Comparison of ENCODE assay signal across 17 cellular contexts in genomic region chr17:80227666-80228065, GRCh38. TPM values are rescaled to one million over a fixed set of nuclear protein-coding genes. Genes with fewer than 3 reads are reported as not detected.
DNase-seq lines count a peak whose midpoint lies in the region; ATAC-seq lines count a peak whose summit lies in the region.
"Had no signal": no experiment of that assay in that cellular context is flagged by ENCODE, and none has a peak within 500 bp of the region (broad histone marks: within the 10 kb centered on the region; RNA-seq: fewer than 3 reads in every experiment).

No MANE protein-coding gene starts in this region.

- peak overlapping the region; percentile 81 for H2BK120ac ChIP-seq in neuronal stem cell (ENCODE audit: low read depth, low read length)

- no peak overlapping the region for H2AK5ac ChIP-seq in neuronal stem cell (ENCODE audit: low read depth, low read length)

- H2AFZ ChIP-seq in neuronal stem cell (ENCODE audit: low read length), result no peak overlapping the region

- H3K27me3 Mint-ChIP-seq in activated T-cell treated with anti-CD3 and anti-CD28 coated beads, Interleukin-2, amount 50 U/mL, for 4 hours (ENCODE audit: low read depth), result no peaks in the 10 kb centered on the region
- H3K27me3 Mint-ChIP-seq: CD4-positive, alpha-beta memory T cell had no signal

- peaks cover 2% of the 10 kb centered on the region for H3K79me1 ChIP-seq in neuronal stem cell (ENCODE audit: low read depth, low read length)

- no peak overlapping the region for H3K4ac ChIP-seq in neuronal stem cell (ENCODE audit: low read length)

- no peak overlapping the region for H4K8ac ChIP-seq in neuronal stem cell (ENCODE audit: low read depth, low read length)

- DNase-seq in left ventricle myocardium superior, result peak; percentile 20
- DNase-seq in cardiac septum (ENCODE audit: low spot score), result no peak
- peak; percentile 7 for DNase-seq in epidermal melanocyte (ENCODE audit: insufficient read length, low spot score)
- DNase-seq in neuronal stem cell (ENCODE audit: low spot score), result no peak
- no peak for DNase-seq in SW480 (ENCODE audit: low spot score)
- no peak for DNase-seq in activated T-cell treated with anti-CD3 and anti-CD28 coated beads, Interleukin-2, amount 50 U/mL, for 4 hours
- DNase-seq: Calu3; CD4-positive, alpha-beta memory T cell; COR-L47; DMS53; DMS79 treated with DMSO at 0.1 percent for 48 hours; GF-D8; GOT3; HFFc6 had no signal

- no peaks in the 10 kb centered on the region for H3K27me3 ChIP-seq in neuronal stem cell (ENCODE audit: control insufficient read depth in 3 of 3, insufficient read depth in 3 of 3, low read depth in 1 of 3, low read length in 3 of 3)

- no peak overlapping the region for H4K91ac ChIP-seq in neuronal stem cell (ENCODE audit: low read depth, low read length, poor library complexity)

- H3K18ac ChIP-seq in neuronal stem cell (ENCODE audit: low read length), result peak overlapping the region; percentile 64

- H3K23ac ChIP-seq in neuronal stem cell (ENCODE audit: low read depth, low read length, poor library complexity), result peak overlapping the region; percentile 73

- peaks cover 0 to 15% of the 10 kb centered on the region in 2 donors for H3K9me3 ChIP-seq in neuronal stem cell (replicated peaks in 1 of 2; ENCODE audit: control insufficient read depth in 2 of 2, insufficient read depth in 1 of 2, low read depth in 1 of 2, low read length in 2 of 2)

- no peak overlapping the region for H3K4me3 ChIP-seq in neuronal stem cell (ENCODE audit: low read length in 2 of 2)
- H3K4me3 ChIP-seq: HAP-1 had no signal

- no peak overlapping the region for H3K4me2 ChIP-seq in neuronal stem cell (ENCODE audit: insufficient read depth, low read length, poor library complexity, severe bottlenecking)

- WGBS in neuronal stem cell (ENCODE audit: extremely low coverage in 2 of 2, insufficient read length in 2 of 2, insufficient replicate concordance in 1 of 2), 2 donors, result no CpG with 5 or more reads among the region's 11 CpGs

- peaks cover 5 to 35% of the 10 kb centered on the region in 2 donors for H3K36me3 ChIP-seq in neuronal stem cell (replicated peaks in 1 of 2; ENCODE audit: control insufficient read depth in 2 of 2, insufficient read depth in 2 of 2, low read length in 2 of 2)
- H3K36me3 ChIP-seq: HAP-1 had no signal

- peaks cover 10% of the 10 kb centered on the region for H3K9me3 Mint-ChIP-seq in activated T-cell treated with anti-CD3 and anti-CD28 coated beads, Interleukin-2, amount 50 U/mL, for 4 hours

- H3K4me1 Mint-ChIP-seq in activated T-cell treated with anti-CD3 and anti-CD28 coated beads, Interleukin-2, amount 50 U/mL, for 4 hours (ENCODE audit: low read depth), result peaks cover 12% of the 10 kb centered on the region

- H2BK5ac ChIP-seq in neuronal stem cell (ENCODE audit: low read length), result peak overlapping the region; percentile 24

- no peak overlapping the region for H3K27ac ChIP-seq in neuronal stem cell (replicated peaks; ENCODE audit: low read length)

- H3K9ac ChIP-seq in neuronal stem cell (ENCODE audit: low read depth, low read length, poor library complexity), result peak overlapping the region; percentile 80

- ATAC-seq in left ventricle myocardium superior, result no peak
- no peak for ATAC-seq in activated T-cell treated with anti-CD3 and anti-CD28 coated beads, Interleukin-2, amount 50 U/mL, for 4 hours

- peak overlapping the region; percentile 79 for H3K14ac ChIP-seq in neuronal stem cell (ENCODE audit: low read length)

- no peak overlapping the region for H2BK15ac ChIP-seq in neuronal stem cell (ENCODE audit: low read length)

- H3K4me3 Mint-ChIP-seq in activated T-cell treated with anti-CD3 and anti-CD28 coated beads, Interleukin-2, amount 50 U/mL, for 4 hours, result no peak overlapping the region
- H3K4me3 Mint-ChIP-seq: CD4-positive, alpha-beta memory T cell; HFFc6 had no signal

- intact Hi-C loops in left ventricle myocardium superior (cut with micrococcal nuclease), result no loop called here
- intact Hi-C loops in cardiac septum (cut with DNase I), result no loop called here

- peaks cover 0 to 3% of the 10 kb centered on the region in 2 donors for H3K4me1 ChIP-seq in neuronal stem cell (ENCODE audit: control insufficient read depth in 2 of 2, insufficient read depth in 1 of 2, low read depth in 1 of 2, low read length in 2 of 2)
- H3K4me1 ChIP-seq: HAP-1 had no signal

- H2BK12ac ChIP-seq in neuronal stem cell (ENCODE audit: low read length), result no peak overlapping the region

- peaks cover 34% of the 10 kb centered on the region for H3K36me3 Mint-ChIP-seq in activated T-cell treated with anti-CD3 and anti-CD28 coated beads, Interleukin-2, amount 50 U/mL, for 4 hours (ENCODE audit: insufficient read depth)

RNA-seq across cellular contexts. Expression of gene SLC26A11, which starts 7.4 kb away (rescaled TPM):
- 10.6 TPM for total RNA-seq in left ventricle myocardium superior
- 8.3 TPM for total RNA-seq in cardiac septum
- polyA plus RNA-seq in neuronal stem cell (2013, experiment 1 of 2), result 14.4 TPM
- 14.7 TPM for polyA plus RNA-seq in neuronal stem cell (2013, experiment 2 of 2)
- 10 to 100 TPM; 15.8 to 16.5 (median 16.4) TPM for total RNA-seq in activated T-cell treated with anti-CD3 and anti-CD28 coated beads, Interleukin-2, amount 50 U/mL, for 4 hours

RNA-seq across cellular contexts. Expression of gene SGSH, which starts 7.5 kb away (rescaled TPM):
- total RNA-seq in left ventricle myocardium superior (11.4 TPM), cardiac septum (21.4 TPM)
- 8.1 TPM for polyA plus RNA-seq in neuronal stem cell (2013, experiment 1 of 2)
- 7.7 TPM for polyA plus RNA-seq in neuronal stem cell (2013, experiment 2 of 2)
- total RNA-seq in activated T-cell treated with anti-CD3 and anti-CD28 coated beads, Interleukin-2, amount 50 U/mL, for 4 hours, result 10 to 100 TPM; 18.9 to 25.2 (median 19.1) TPM

RNA-seq across cellular contexts. Expression of gene RNF213, which starts 33.0 kb away (rescaled TPM):
- total RNA-seq in left ventricle myocardium superior (25.7 TPM), cardiac septum (46.4 TPM)
- polyA plus RNA-seq in neuronal stem cell (2013, experiment 1 of 2), result 17.4 TPM
- 18.4 TPM for polyA plus RNA-seq in neuronal stem cell (2013, experiment 2 of 2)
- total RNA-seq in activated T-cell treated with anti-CD3 and anti-CD28 coated beads, Interleukin-2, amount 50 U/mL, for 4 hours, result 100 to 1,000 TPM; 205 to 289 (median 262) TPM

RNA-seq across cellular contexts. Expression of gene CARD14, which starts 57.8 kb away (rescaled TPM):
- not detected for total RNA-seq in left ventricle myocardium superior
- total RNA-seq in cardiac septum, result not detected
- 0.20 TPM for polyA plus RNA-seq in neuronal stem cell (2013, experiment 1 of 2)
- polyA plus RNA-seq in neuronal stem cell (2013, experiment 2 of 2), result 0.22 TPM
- total RNA-seq in activated T-cell treated with anti-CD3 and anti-CD28 coated beads, Interleukin-2, amount 50 U/mL, for 4 hours, result not detected
- total RNA-seq: Daoy, HFFc6 had no signal
- polyA plus RNA-seq: BJ had no signal

Comparison
In these comparisons a context has a peak if more than half of its experiments do, and no peak if none do; other contexts are left out.
1. DNase-seq: peak in left ventricle myocardium superior (single experiment) and epidermal melanocyte (single experiment); none in cardiac septum (single experiment), neuronal stem cell (single experiment), SW480 (single experiment) and activated T-cell treated with anti-CD3 and anti-CD28 coated beads, Interleukin-2, amount 50 U/mL, for 4 hours (single experiment).